Comparison of ENCODE assay signal across 1 cellular context in the genomic region with DNA sequence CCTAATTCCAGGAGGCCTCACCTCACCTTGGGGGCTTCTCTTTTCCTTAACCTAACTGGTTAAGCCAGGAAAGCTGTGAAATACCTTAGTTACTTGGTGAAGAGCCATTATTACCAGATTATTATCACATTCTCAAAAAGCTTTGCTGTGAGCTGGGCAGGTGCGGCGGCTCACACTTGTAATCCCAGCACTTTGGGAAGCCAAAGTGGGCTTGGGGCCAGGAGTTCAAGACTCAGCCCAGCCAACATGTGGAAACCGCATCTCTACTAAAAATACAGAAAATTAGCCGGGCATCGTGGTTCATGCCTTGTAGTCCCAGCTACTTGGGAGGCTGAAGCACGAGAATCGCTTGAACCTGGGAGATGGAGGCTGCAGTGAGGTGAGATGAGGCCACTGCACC.
TF ChIP-seq lines count a peak whose summit lies in the region.

No MANE protein-coding gene starts in this region.

TF ChIP-seq in liver, 16 proteins besides CTCF, POLR2A, EP300 and RAD21:
- TF ChIP-seq, protein P1, sequence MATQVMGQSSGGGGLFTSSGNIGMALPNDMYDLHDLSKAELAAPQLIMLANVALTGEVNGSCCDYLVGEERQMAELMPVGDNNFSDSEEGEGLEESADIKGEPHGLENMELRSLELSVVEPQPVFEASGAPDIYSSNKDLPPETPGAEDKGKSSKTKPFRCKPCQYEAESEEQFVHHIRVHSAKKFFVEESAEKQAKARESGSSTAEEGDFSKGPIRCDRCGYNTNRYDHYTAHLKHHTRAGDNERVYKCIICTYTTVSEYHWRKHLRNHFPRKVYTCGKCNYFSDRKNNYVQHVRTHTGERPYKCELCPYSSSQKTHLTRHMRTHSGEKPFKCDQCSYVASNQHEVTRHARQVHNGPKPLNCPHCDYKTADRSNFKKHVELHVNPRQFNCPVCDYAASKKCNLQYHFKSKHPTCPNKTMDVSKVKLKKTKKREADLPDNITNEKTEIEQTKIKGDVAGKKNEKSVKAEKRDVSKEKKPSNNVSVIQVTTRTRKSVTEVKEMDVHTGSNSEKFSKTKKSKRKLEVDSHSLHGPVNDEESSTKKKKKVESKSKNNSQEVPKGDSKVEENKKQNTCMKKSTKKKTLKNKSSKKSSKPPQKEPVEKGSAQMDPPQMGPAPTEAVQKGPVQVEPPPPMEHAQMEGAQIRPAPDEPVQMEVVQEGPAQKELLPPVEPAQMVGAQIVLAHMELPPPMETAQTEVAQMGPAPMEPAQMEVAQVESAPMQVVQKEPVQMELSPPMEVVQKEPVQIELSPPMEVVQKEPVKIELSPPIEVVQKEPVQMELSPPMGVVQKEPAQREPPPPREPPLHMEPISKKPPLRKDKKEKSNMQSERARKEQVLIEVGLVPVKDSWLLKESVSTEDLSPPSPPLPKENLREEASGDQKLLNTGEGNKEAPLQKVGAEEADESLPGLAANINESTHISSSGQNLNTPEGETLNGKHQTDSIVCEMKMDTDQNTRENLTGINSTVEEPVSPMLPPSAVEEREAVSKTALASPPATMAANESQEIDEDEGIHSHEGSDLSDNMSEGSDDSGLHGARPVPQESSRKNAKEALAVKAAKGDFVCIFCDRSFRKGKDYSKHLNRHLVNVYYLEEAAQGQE (IDR thresholded peaks at IDR 0.05), result no peak
- no peak for TF ChIP-seq FOXA1 (IDR thresholded peaks at IDR 0.05)
- TF ChIP-seq JUND (IDR thresholded peaks at IDR 0.05), result no peak
- TF ChIP-seq, protein P2, sequence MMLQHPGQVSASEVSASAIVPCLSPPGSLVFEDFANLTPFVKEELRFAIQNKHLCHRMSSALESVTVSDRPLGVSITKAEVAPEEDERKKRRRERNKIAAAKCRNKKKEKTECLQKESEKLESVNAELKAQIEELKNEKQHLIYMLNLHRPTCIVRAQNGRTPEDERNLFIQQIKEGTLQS (IDR thresholded peaks at IDR 0.05), result no peak
TF ChIP-seq in liver: peak in this region for 0.
